ENCODE assay signal across 16 cellular contexts in genomic region chr22:21038405-21038804, GRCh38. TPM values are rescaled to one million over a fixed set of nuclear protein-coding genes. Genes with fewer than 3 reads are reported as not detected.
A peak's percentile ranks its signal among the peaks of the same experiment; 100 is the strongest.
DNase-seq lines count a peak whose midpoint lies in the region; ATAC-seq and TF ChIP-seq lines count a peak whose summit lies in the region.
"Had no signal": no experiment of that assay in that cellular context is flagged by ENCODE, and none has a peak within 500 bp of the region (broad histone marks: within the 10 kb centered on the region; RNA-seq: fewer than 3 reads in every experiment).

No MANE protein-coding gene starts in this region.

- no peaks in the 10 kb centered on the region for H4K20me1 ChIP-seq in GM23248 (ENCODE audit: insufficient read depth)

- no peaks in the 10 kb centered on the region for H3K27me3 ChIP-seq in GM23248 (replicated peaks; ENCODE audit: insufficient read depth)
- no peaks in the 10 kb centered on the region for H3K27me3 ChIP-seq in dorsolateral prefrontal cortex

- H3K9me2 ChIP-seq in GM23248 (ENCODE audit: insufficient read depth): no peaks in the 10 kb centered on the region

- H3F3A ChIP-seq in GM23248 (ENCODE audit: insufficient read depth): peaks cover 23% of the 10 kb centered on the region

- intact Hi-C loops in left cardiac atrium (cut with DNase I): no loop called here
- intact Hi-C loops in dorsolateral prefrontal cortex (cut with DNase I): no loop called here

- H3K9me3 ChIP-seq in GM23248 (ENCODE audit: low read depth): no peaks in the 10 kb centered on the region
- H3K9me3 ChIP-seq: prostate gland had no signal

- DNase-seq in GM23248: peak; percentile 38
- peak; percentile 26 for DNase-seq in astrocyte of the hippocampus (ENCODE audit: low read depth, low spot score)
- no peak for DNase-seq in left cardiac atrium
- peak; percentile 9 for DNase-seq in pons (ENCODE audit: low spot score)
- no peak for DNase-seq in NCI-H2029 treated with DMSO at 0.1 percent for 48 hours (lab: John Stamatoyannopoulos, UW)
- no peak for DNase-seq in dorsolateral prefrontal cortex
- DNase-seq: activated CD4-positive, alpha-beta T cell treated with anti-CD3 and anti-CD28 coated beads for 36 hours; activated T-cell treated with anti-CD3 and anti-CD28 coated beads, Interleukin-2, amount 50 U/mL, for 72 hours; T-helper 17 cell had no signal

- ATAC-seq in left cardiac atrium (peak; percentile 45 to 68), HG03342 (IDR thresholded peaks at IDR 0.05; ENCODE audit: unreplicated experiment) (no peak), HG03045 (IDR thresholded peaks at IDR 0.05; ENCODE audit: unreplicated experiment) (no peak)
- ATAC-seq: activated CD4-positive, alpha-beta T cell treated with anti-CD3 and anti-CD28 coated beads for 36 hours; activated T-cell treated with anti-CD3 and anti-CD28 coated beads, Interleukin-2, amount 50 U/mL, for 72 hours; stimulated activated memory B cell treated with anti-CD40 and anti-IgM and Interleukin-4, amounts not matched to agents 10 μg/mL and 1 μg/mL and 100 μg/mL, for 72 hours; T-helper 17 cell had no signal

- WGBS in GM23248 (ENCODE audit: low coverage in 1 of 2, low lambda C conversion rate in 2 of 2, missing lambda C conversion rate in 2 of 2), 2 experiments: 3 to 5% methylated on average over 2 of the region's 2 CpGs

- no peaks in the 10 kb centered on the region for H3K36me3 ChIP-seq in GM23248 (ENCODE audit: low read depth)
- H3K36me3 ChIP-seq: prostate gland had no signal

- H2AFZ ChIP-seq in GM23248: no peak overlapping the region; the same call in 1 of the 2 replicates

- in situ Hi-C loops in GM23248 (cut with MboI): no loop called here

- TF ChIP-seq CTCF in dorsolateral prefrontal cortex (IDR thresholded peaks at IDR 0.05 in 54 of 56, conservative IDR thresholded peaks at IDR 0.05 in 2 of 56; ENCODE audit: low read depth in 1 of 56, partially characterized antibody in 56 of 56): no peak

- H3K4me1 ChIP-seq in GM23248 (ENCODE audit: insufficient read depth): peaks cover 23% of the 10 kb centered on the region
- H3K4me1 ChIP-seq: prostate gland had no signal

- no peak overlapping the region for H3K9ac ChIP-seq in GM23248

- H3K79me2 ChIP-seq in GM23248 (ENCODE audit: insufficient read depth): no peaks in the 10 kb centered on the region

- no peak overlapping the region for H3K4me2 ChIP-seq in GM23248 (ENCODE audit: unreplicated experiment)

- H3K27ac ChIP-seq in GM23248: peak overlapping the region; percentile 70
- no peak overlapping the region for H3K27ac ChIP-seq in dorsolateral prefrontal cortex
- H3K27ac ChIP-seq: prostate gland had no signal

- H3K4me3 ChIP-seq in GM23248: no peak overlapping the region
- no peak overlapping the region for H3K4me3 ChIP-seq in dorsolateral prefrontal cortex
- H3K4me3 ChIP-seq: prostate gland had no signal

RNA-seq across cellular contexts. Expression of gene SLC7A4, which starts 6.0 kb away (rescaled TPM):
- total RNA-seq in GM23248 (2014; rRNA removed; shearing (Covaris generic)): not detected in 2 replicates
- polyA plus RNA-seq in GM23248 (2016; fragmentation: Nextera tagmentation; extraction: Ambion mirVana): 0.13 TPM in 1 of 2 replicates, not detected in the other
- under 1 TPM; 0.47 to 0.68 TPM for total RNA-seq in left cardiac atrium
- total RNA-seq in dorsolateral prefrontal cortex: 10 to 100 TPM in 14 of 120 experiments, 1 to 10 TPM in 106; 2.2 to 13.5 (median 7.9) TPM
- total RNA-seq: activated CD4-positive, alpha-beta T cell treated with anti-CD3 and anti-CD28 coated beads for 36 hours; activated T-cell treated with anti-CD3 and anti-CD28 coated beads, Interleukin-2, amount 50 U/mL, for 72 hours; H1; OCI-LY7 had no signal
- polyA plus RNA-seq: CD14-positive monocyte had no signal

RNA-seq across cellular contexts. Expression of gene LRRC74B, which starts 7.3 kb away (rescaled TPM):
- under 0.01 TPM in 1 of 2 replicates, not detected in the other for total RNA-seq in GM23248 (2014; rRNA removed; shearing (Covaris generic))
- not detected in 2 replicates for polyA plus RNA-seq in GM23248 (2016; fragmentation: Nextera tagmentation; extraction: Ambion mirVana)
- total RNA-seq in left cardiac atrium (not detected), dorsolateral prefrontal cortex (1 to 10 TPM in 4 of 120 experiments, under 1 TPM in 78, not detected in 38; 0.13 to 2.1 (median 0.39) TPM)
- total RNA-seq: activated CD4-positive, alpha-beta T cell treated with anti-CD3 and anti-CD28 coated beads for 36 hours; activated T-cell treated with anti-CD3 and anti-CD28 coated beads, Interleukin-2, amount 50 U/mL, for 72 hours; H1; OCI-LY7 had no signal
- polyA plus RNA-seq: CD14-positive monocyte, H1 had no signal

RNA-seq across cellular contexts. Expression of gene P2RX6, which starts 23.4 kb away (rescaled TPM):
- total RNA-seq in GM23248 (2014; rRNA removed; shearing (Covaris generic)): 1.6 TPM in 2 replicates
- polyA plus RNA-seq in GM23248 (2016; fragmentation: Nextera tagmentation; extraction: Ambion mirVana): 2.2 and 2.4 TPM in 2 replicates
- total RNA-seq in left cardiac atrium (1 to 10 TPM; 2.2 to 4.6 TPM), dorsolateral prefrontal cortex (10 to 100 TPM in 113 of 120 experiments, 1 to 10 TPM in 7; 8.0 to 33.6 (median 14.2) TPM)
- total RNA-seq: H1 had no signal
- polyA plus RNA-seq: CD14-positive monocyte had no signal

RNA-seq across cellular contexts. Expression of gene THAP7, which starts 36.5 kb away (rescaled TPM):
- 19.5 and 27.5 TPM in 2 replicates for total RNA-seq in GM23248 (2014; rRNA removed; shearing (Covaris generic))
- 32.5 and 34.0 TPM in 2 replicates for polyA plus RNA-seq in GM23248 (2016; fragmentation: Nextera tagmentation; extraction: Ambion mirVana)
- total RNA-seq in left cardiac atrium (10 to 100 TPM; 20.9 to 22.1 TPM), dorsolateral prefrontal cortex (10 to 100 TPM; 17.9 to 37.3 (median 26.6) TPM)

RNA-seq across cellular contexts. Expression of gene LZTR1, which starts 56.3 kb away (rescaled TPM):
- 71.5 and 80.1 TPM in 2 replicates for total RNA-seq in GM23248 (2014; rRNA removed; shearing (Covaris generic))
- 26.8 and 29.7 TPM in 2 replicates for polyA plus RNA-seq in GM23248 (2016; fragmentation: Nextera tagmentation; extraction: Ambion mirVana)
- total RNA-seq in left cardiac atrium: 10 to 100 TPM; 26.9 to 29.1 TPM
- 100 to 1,000 TPM in 5 of 120 experiments, 10 to 100 TPM in 115; 48.3 to 115 (median 73.6) TPM for total RNA-seq in dorsolateral prefrontal cortex

Comparison
In these comparisons a context has a peak if more than half of its experiments do, and no peak if none do; other contexts are left out.
1. DNase-seq: peak in GM23248 (single experiment), astrocyte of the hippocampus (single experiment) and pons (single experiment); none in left cardiac atrium (single experiment), NCI-H2029 treated with DMSO at 0.1 percent for 48 hours (single experiment) and dorsolateral prefrontal cortex (0 of 10).
2. ATAC-seq: peak in left cardiac atrium (2 of 2); none in HG03342 (single experiment) and HG03045 (single experiment).